11 cellular contexts compared by ENCODE assay signal in genomic region chr11:130945945-130946344, GRCh38. TPM values are rescaled to one million over a fixed set of nuclear protein-coding genes. Genes with fewer than 3 reads are reported as not detected.
DNase-seq lines count a peak whose midpoint lies in the region; ATAC-seq and TF ChIP-seq lines count a peak whose summit lies in the region.
"Had no signal": no experiment of that assay in that cellular context is flagged by ENCODE, and none has a peak within 500 bp of the region (broad histone marks: within the 10 kb centered on the region; RNA-seq: fewer than 3 reads in every experiment).

No MANE protein-coding gene starts in this region.

- H3K27ac Mint-ChIP-seq in nephron: peak overlapping the region in 2 of 3 experiments; percentile 55 to 81
- H3K27ac Mint-ChIP-seq: CD14-positive monocyte; stimulated activated naive CD8-positive, alpha-beta T cell treated with anti-CD3 and anti-CD28 coated beads, Interleukin-15, amount 100 ng/mL, for 72 hours had no signal

- TF ChIP-seq CTCF in AG09309 (IDR thresholded peaks at IDR 0.05; ENCODE audit: control insufficient read depth, insufficient read depth, low read depth, low read length, missing control alignments) (no peak), RWPE2 (IDR thresholded peaks at IDR 0.05; ENCODE audit: poor library complexity, severe bottlenecking) (no peak), fibroblast of the aortic adventitia (IDR thresholded peaks at IDR 0.05; ENCODE audit: insufficient read depth, low read length) (no peak), nephron (IDR thresholded peaks at IDR 0.05; ENCODE audit: unreplicated experiment in 3 of 3) (no peak)

- no peaks in the 10 kb centered on the region for H3K9me3 ChIP-seq in RWPE2 (ENCODE audit: severe bottlenecking)

- peaks cover 19% of the 10 kb centered on the region for H3K4me1 Mint-ChIP-seq in nephron
- H3K4me1 Mint-ChIP-seq: CD14-positive monocyte had no signal

- H3K4me1 ChIP-seq in RWPE2 (ENCODE audit: insufficient read depth, poor library complexity, severe bottlenecking): peaks cover 18% of the 10 kb centered on the region

- no peaks in the 10 kb centered on the region for H3K27me3 ChIP-seq in RWPE2 (ENCODE audit: insufficient read depth, poor library complexity, severe bottlenecking)

- no peaks in the 10 kb centered on the region for H3K36me3 Mint-ChIP-seq in nephron (ENCODE audit: low read depth)
- H3K36me3 Mint-ChIP-seq: CD14-positive monocyte had no signal

- peaks cover under 1% of the 10 kb centered on the region for H3K9me3 Mint-ChIP-seq in nephron
- H3K9me3 Mint-ChIP-seq: stimulated activated naive CD8-positive, alpha-beta T cell treated with anti-CD3 and anti-CD28 coated beads, Interleukin-15, amount 100 ng/mL, for 72 hours had no signal

- H3K4me3 ChIP-seq in AG09309 (ENCODE audit: control insufficient read depth, low read depth, low read length) (no peak overlapping the region), RWPE2 (ENCODE audit: severe bottlenecking) (no peak overlapping the region), fibroblast of the aortic adventitia (ENCODE audit: low read depth, low read length) (no peak overlapping the region)

- no peaks in the 10 kb centered on the region for H3K36me3 ChIP-seq in RWPE2 (ENCODE audit: low read depth)

- peaks cover 5% of the 10 kb centered on the region for H3K27me3 Mint-ChIP-seq in nephron (ENCODE audit: low read depth)

- peak overlapping the region in 1 of 3 experiments; percentile 11 for H3K4me3 Mint-ChIP-seq in nephron
- H3K4me3 Mint-ChIP-seq: CD14-positive monocyte; stimulated activated naive CD8-positive, alpha-beta T cell treated with anti-CD3 and anti-CD28 coated beads, Interleukin-15, amount 100 ng/mL, for 72 hours had no signal

- no peak overlapping the region for H3K27ac ChIP-seq in RWPE2 (ENCODE audit: poor library complexity, severe bottlenecking)

- ATAC-seq in RWPE2 (ENCODE audit: low read depth) (peak; percentile 67; the same call in 2 of the 3 replicates), HG03342 (IDR thresholded peaks at IDR 0.05; ENCODE audit: unreplicated experiment) (no peak)
- ATAC-seq: stimulated activated naive CD8-positive, alpha-beta T cell treated with anti-CD3 and anti-CD28 coated beads, Interleukin-15, amount 100 ng/mL, for 72 hours had no signal

- DNase-seq in AG09309 (ENCODE audit: low read depth) (peak; percentile 49), RWPE2 (ENCODE audit: low spot score) (no peak), fibroblast of the aortic adventitia (ENCODE audit: low read depth) (peak; percentile 83), RKO (ENCODE audit: low spot score) (no peak), NCI-H1092 treated with DMSO at 0.1 percent for 48 hours (lab: John Stamatoyannopoulos, UW) (no peak)
- no peak for DNase-seq in activated T-cell treated with anti-CD3 and anti-CD28 coated beads, Interleukin-2, amount 50 U/mL, for 48 hours
- DNase-seq: NCI-H1048; stimulated activated naive CD8-positive, alpha-beta T cell treated with anti-CD3 and anti-CD28 coated beads, Interleukin-15, amount 100 ng/mL, for 72 hours had no signal

RNA-seq across cellular contexts. Expression of gene SNX19, which starts 29.7 kb away (rescaled TPM):
- 122 and 133 TPM in 2 replicates for total RNA-seq in fibroblast of the aortic adventitia (ENCODE audit: low replicate concordance)

Comparison
In these comparisons a context has a peak if more than half of its experiments do, and no peak if none do; other contexts are left out.
1. DNase-seq: peak in AG09309 (single experiment) and fibroblast of the aortic adventitia (single experiment); none in RWPE2 (single experiment), activated T-cell treated with anti-CD3 and anti-CD28 coated beads, Interleukin-2, amount 50 U/mL, for 48 hours (0 of 2), RKO (single experiment) and NCI-H1092 treated with DMSO at 0.1 percent for 48 hours (single experiment).